18 cellular contexts compared by ENCODE assay signal in genomic region chr2:129796801-129797488, GRCh38.
DNase-seq lines count a peak whose midpoint lies in the region; ATAC-seq and TF ChIP-seq lines count a peak whose summit lies in the region.
"Had no signal": no experiment of that assay in that cellular context is flagged by ENCODE, and none has a peak within 500 bp of the region (broad histone marks: within the 10 kb centered on the region; RNA-seq: fewer than 3 reads in every experiment).

No MANE protein-coding gene starts in this region.

- TF ChIP-seq CTCF in coronary artery (IDR thresholded peaks at IDR 0.05) (no peak), nephron progenitor cell (IDR thresholded peaks at IDR 0.05) (no peak), mucosa of descending colon (IDR thresholded peaks at IDR 0.05) (no peak)

- H3K9me3 Mint-ChIP-seq in nephron progenitor cell = no peaks in the 10 kb centered on the region
- H3K9me3 Mint-ChIP-seq in activated CD4-positive, alpha-beta T cell treated with anti-CD3 and anti-CD28 coated beads, Interleukin-2, amount 10 ng/mL, durations not matched to agents 7 days and 5 days = no peaks in the 10 kb centered on the region
- H3K9me3 Mint-ChIP-seq: CD8-positive, alpha-beta T cell had no signal

- CTCF ChIA-PET in activated CD4-positive, alpha-beta T cell treated with anti-CD3 and anti-CD28 coated beads, Interleukin-2, amount 10 ng/mL, durations not matched to agents 7 days and 5 days (lab: Charles Lee) = no interaction called here

- H3K27ac Mint-ChIP-seq in nephron progenitor cell = peak overlapping the region; percentile 70
- H3K27ac Mint-ChIP-seq in activated CD4-positive, alpha-beta T cell treated with anti-CD3 and anti-CD28 coated beads, Interleukin-2, amount 10 ng/mL, durations not matched to agents 7 days and 5 days = no peak overlapping the region
- H3K27ac Mint-ChIP-seq: B cell; CD4-positive, CD25-positive, alpha-beta regulatory T cell; CD8-positive, alpha-beta T cell; HFFc6 had no signal

- no peak overlapping the region for H3K27ac ChIP-seq in coronary artery
- H3K27ac ChIP-seq: 22Rv1, BLaER1, C4-2B had no signal

- no peaks in the 10 kb centered on the region for H3K36me3 ChIP-seq in mucosa of descending colon (ENCODE audit: low read depth)
- H3K36me3 ChIP-seq: BLaER1, HAP-1 had no signal

- intact Hi-C loops in mucosa of descending colon (cut with DNase I, micrococcal nuclease) = no loop called here

- H3K4me1 Mint-ChIP-seq in nephron progenitor cell = peaks cover 24% of the 10 kb centered on the region
- H3K4me1 Mint-ChIP-seq in activated CD4-positive, alpha-beta T cell treated with anti-CD3 and anti-CD28 coated beads, Interleukin-2, amount 10 ng/mL, durations not matched to agents 7 days and 5 days = no peaks in the 10 kb centered on the region
- H3K4me1 Mint-ChIP-seq: B cell; CD4-positive, CD25-positive, alpha-beta regulatory T cell had no signal

- DNase-seq in NCI-H345 (lab: John Stamatoyannopoulos, UW) (peak; percentile 34), NCI-H345 treated with DMSO at 0.1 percent for 48 hours (lab: John Stamatoyannopoulos, UW; ENCODE audit: unreplicated experiment) (no peak), coronary artery (ENCODE audit: low spot score) (peak; percentile 53), nephron progenitor cell (no peak), mucosa of descending colon (no peak)
- DNase-seq in activated CD4-positive, alpha-beta T cell treated with anti-CD3 and anti-CD28 coated beads, Interleukin-2, amount 10 ng/mL, durations not matched to agents 7 days and 5 days = no peak
- DNase-seq: Caco-2; CD4-positive, CD25-positive, alpha-beta regulatory T cell; DMS153; DND-41; GOT3; HFFc6 had no signal

- H3K9me3 ChIP-seq in mucosa of descending colon = no peaks in the 10 kb centered on the region
- H3K9me3 ChIP-seq: BLaER1, Caco-2, HAP-1 had no signal

- POLR2A ChIA-PET in activated CD4-positive, alpha-beta T cell treated with anti-CD3 and anti-CD28 coated beads, Interleukin-2, amount 10 ng/mL, durations not matched to agents 7 days and 5 days (lab: Charles Lee) = no interaction called here

- ATAC-seq in mucosa of descending colon = no peak
- ATAC-seq: CD8-positive, alpha-beta T cell had no signal

- H3K4me3 Mint-ChIP-seq in nephron progenitor cell = no peak overlapping the region
- no peak overlapping the region for H3K4me3 Mint-ChIP-seq in activated CD4-positive, alpha-beta T cell treated with anti-CD3 and anti-CD28 coated beads, Interleukin-2, amount 10 ng/mL, durations not matched to agents 7 days and 5 days
- H3K4me3 Mint-ChIP-seq: B cell; CD4-positive, CD25-positive, alpha-beta regulatory T cell; CD8-positive, alpha-beta T cell; HFFc6 had no signal

- peaks cover 3% of the 10 kb centered on the region for H3K27me3 Mint-ChIP-seq in nephron progenitor cell (ENCODE audit: low read depth, poor library complexity)
- H3K27me3 Mint-ChIP-seq in activated CD4-positive, alpha-beta T cell treated with anti-CD3 and anti-CD28 coated beads, Interleukin-2, amount 10 ng/mL, durations not matched to agents 7 days and 5 days = peaks cover 7% of the 10 kb centered on the region
- H3K27me3 Mint-ChIP-seq: CD4-positive, CD25-positive, alpha-beta regulatory T cell had no signal

- H3K4me3 ChIP-seq in coronary artery = no peak overlapping the region
- H3K4me3 ChIP-seq in mucosa of descending colon = no peak overlapping the region
- H3K4me3 ChIP-seq: BLaER1, HAP-1 had no signal

- H3K4me1 ChIP-seq in mucosa of descending colon (ENCODE audit: low read depth) = no peaks in the 10 kb centered on the region
- H3K4me1 ChIP-seq: Caco-2, HAP-1 had no signal

- no peaks in the 10 kb centered on the region for H3K36me3 Mint-ChIP-seq in nephron progenitor cell (ENCODE audit: low read depth)
- H3K36me3 Mint-ChIP-seq in activated CD4-positive, alpha-beta T cell treated with anti-CD3 and anti-CD28 coated beads, Interleukin-2, amount 10 ng/mL, durations not matched to agents 7 days and 5 days (ENCODE audit: low read depth) = no peaks in the 10 kb centered on the region
- H3K36me3 Mint-ChIP-seq: CD4-positive, CD25-positive, alpha-beta regulatory T cell; CD8-positive, alpha-beta T cell had no signal

Comparison
In these comparisons a context has a peak if more than half of its experiments do, and no peak if none do; other contexts are left out.
1. DNase-seq: peak in NCI-H345 (single experiment) and coronary artery (single experiment); none in NCI-H345 treated with DMSO at 0.1 percent for 48 hours (single experiment), nephron progenitor cell (single experiment), activated CD4-positive, alpha-beta T cell treated with anti-CD3 and anti-CD28 coated beads, Interleukin-2, amount 10 ng/mL, durations not matched to agents 7 days and 5 days (single experiment) and mucosa of descending colon (0 of 3).